ENCODE assay signal across 8 cellular contexts in genomic region chr15:90234519-90234988, GRCh38. TPM values are rescaled to one million over a fixed set of nuclear protein-coding genes. Genes with fewer than 3 reads are reported as not detected.
DNase-seq lines count a peak whose midpoint lies in the region; ATAC-seq, FAIRE-seq and TF ChIP-seq lines count a peak whose summit lies in the region.

No MANE protein-coding gene starts in this region.

- peak overlapping the region; percentile 89 for H3K4me2 ChIP-seq in HCT116 (ENCODE audit: low read length)
- peak overlapping the region; percentile 95 for H3K4me2 ChIP-seq in GM12878 (ENCODE audit: control insufficient read depth, insufficient read depth)

- no peak for ATAC-seq in HCT116
- no peak for ATAC-seq in GM12878
- no peak for ATAC-seq in GM19035 (IDR thresholded peaks at IDR 0.05; ENCODE audit: unreplicated experiment)

- FAIRE-seq in GM12878 (lab: Jason Lieb, UNC) = no peak

- H3K27ac ChIP-seq in 22Rv1 = peak overlapping the region; percentile 86
- peak overlapping the region; percentile 14 for H3K27ac ChIP-seq in HCT116 (ENCODE audit: low read depth, low read length)
- peak overlapping the region; percentile 34; the same call in 1 of the 2 replicates for H3K27ac ChIP-seq in GM12878 (ENCODE audit: control insufficient read depth, insufficient read depth)
- no peak overlapping the region for H3K27ac ChIP-seq in mesodermal cell (ENCODE audit: low read depth, low read length, severe bottlenecking)

- POLR2A ChIA-PET in HCT116 (lab: Charles Lee) = interaction anchor here (0.5 to 1.9 kb wide), 8 partner anchors 12 to 132 kb away, joined by 3 to 9 read pairs (median 4); partner anchors contain the start of genes IDH2 and TTLL13
- POLR2A ChIA-PET in GM12878 (lab: Charles Lee) = interaction anchor here (0.5 to 4.9 kb wide), 21 partner anchors 9 to 958 kb away, joined by 3 to 31 read pairs (median 9); partner anchors contain the start of genes IDH2, NGRN, SEMA4B and TTLL13

- CTCF ChIA-PET in HCT116 (lab: Charles Lee) = interaction anchor here (0.6 to 2.7 kb wide), 8 partner anchors 12 to 148 kb away, joined by 3 to 26 read pairs (median 4); partner anchors contain the start of gene TTLL13
- CTCF ChIA-PET in GM12878 (lab: Yijun Ruan, JAX) = interaction anchor here (1.0 to 4.8 kb wide), 6 partner anchors 13 to 52 kb away, joined by 3 to 38 read pairs (median 14); partner anchors contain the start of gene SEMA4B

- TF ChIP-seq POLR2A in HCT116 (IDR thresholded peaks at IDR 0.05; ENCODE audit: borderline replicate concordance, extremely low read depth, insufficient read depth, insufficient read length) (no peak), GM12878 (IDR thresholded peaks at IDR 0.05; ENCODE audit: low read depth, low read length) (no peak)

- H4K20me1 ChIP-seq in HCT116 (ENCODE audit: insufficient read depth) (no peaks in the 10 kb centered on the region), GM12878 (ENCODE audit: control insufficient read depth, insufficient read depth) (no peaks in the 10 kb centered on the region)

- no peaks in the 10 kb centered on the region for H3K27me3 ChIP-seq in HCT116 (ENCODE audit: insufficient read depth, low read length)
- H3K27me3 ChIP-seq in GM12878 (replicated peaks in 1 of 2; ENCODE audit: control insufficient read depth in 2 of 2, insufficient read depth in 2 of 2, low read length in 1 of 2) = no peaks in the 10 kb centered on the region

- H2AFZ ChIP-seq in HCT116 (ENCODE audit: low read depth, low read length, poor library complexity, severe bottlenecking) (no peak overlapping the region), GM12878 (ENCODE audit: control insufficient read depth, low read depth, low read length) (peak overlapping the region; percentile 89)

- BruUV-seq in HCT116 (replicated peaks; lab: Mats Ljungman, UMichigan) (TSS peak; percentile 61), GM12878 (replicated peaks; lab: Mats Ljungman, UMichigan) (TSS peak; percentile 81)

- SMC1A ChIA-PET in GM12878 (lab: Charles Lee; ENCODE audit: uncharacterized antibody, unreplicated experiment) = interaction anchor here (0.6 to 4.4 kb wide), 10 partner anchors 8 to 72 kb away, joined by 3 to 70 read pairs (median 6); partner anchors contain the start of genes SEMA4B and TTLL13

- H3K9me2 ChIP-seq in HCT116 (ENCODE audit: insufficient read depth) = no peaks in the 10 kb centered on the region

- in situ Hi-C loops in GM12878 (cut with MboI) = no loop called here

- H3K4me3 ChIP-seq in HCT116 (replicated peaks in 1 of 2; ENCODE audit: low read depth in 1 of 2, low read length in 2 of 2) (peak overlapping the region; percentile 61 to 67), GM12878 (peak overlapping the region; percentile 68), mesodermal cell (ENCODE audit: extremely low read depth, insufficient read depth, low read length, poor library complexity, severe bottlenecking) (peak overlapping the region; percentile 77)

- peak overlapping the region; percentile 70 for H3K9ac ChIP-seq in HCT116 (ENCODE audit: low read length)
- H3K9ac ChIP-seq in GM12878 (ENCODE audit: control insufficient read depth, insufficient read depth, low read length) = peak overlapping the region; percentile 59

- intact Hi-C loops in HCT116 (cut with micrococcal nuclease) (no loop called here), GM12878 (cut with micrococcal nuclease; ENCODE audit: unreplicated experiment) (loop anchor here (5.0 kb wide), 5 partner anchors 42 to 428 kb away; partner anchors contain the start of gene AP3S2), head of caudate nucleus (cut with DNase I) (no loop called here)

- DNase-seq in HCT116 (ENCODE audit: low read depth, low spot score) (no peak), GM12878 (ENCODE audit: low read depth, low spot score) (no peak), NCI-H187 (lab: John Stamatoyannopoulos, UW) (no peak), head of caudate nucleus (no peak), AG20443 (ENCODE audit: low spot score) (no peak)

- TF ChIP-seq CTCF in 22Rv1 (IDR thresholded peaks at IDR 0.05) (no peak), HCT116 (IDR thresholded peaks at IDR 0.05 in 2 of 3, conservative IDR thresholded peaks at IDR 0.05 in 1 of 3; ENCODE audit: borderline replicate concordance in 1 of 3, insufficient read depth in 1 of 3, low read depth in 2 of 3, low read length in 2 of 3) (no peak), GM12878 (IDR thresholded peaks at IDR 0.05 in 2 of 3, conservative IDR thresholded peaks at IDR 0.05 in 1 of 3; ENCODE audit: control insufficient read depth in 2 of 3, extremely low read depth in 1 of 3, insufficient read depth in 1 of 3, low read depth in 3 of 3, low read length in 3 of 3) (no peak)

- H3K36me3 ChIP-seq in HCT116 (ENCODE audit: control insufficient read depth in 1 of 2, insufficient read depth in 2 of 2, low read length in 2 of 2) (peaks cover 11 to 28% of the 10 kb centered on the region in 2 experiments; a peak in 3 of 4 replicates), GM12878 (ENCODE audit: control insufficient read depth in 2 of 2, insufficient read depth in 2 of 2, low read length in 1 of 2) (peaks cover 3 to 10% of the 10 kb centered on the region in 2 experiments; a peak in 3 of 4 replicates), mesodermal cell (ENCODE audit: control insufficient read depth, insufficient read depth, low read length) (peaks cover 25% of the 10 kb centered on the region)

- H3K9me3 ChIP-seq in HCT116 (ENCODE audit: control insufficient read depth in 1 of 2, insufficient read depth in 1 of 2, low read depth in 1 of 2, low read length in 2 of 2) (no peaks in the 10 kb centered on the region), GM12878 (replicated peaks; ENCODE audit: control insufficient read depth, insufficient read depth, low read length) (no peaks in the 10 kb centered on the region), mesodermal cell (ENCODE audit: control insufficient read depth, low read length) (no peaks in the 10 kb centered on the region)

- TF ChIP-seq RAD21 in HCT116 (IDR thresholded peaks at IDR 0.05; ENCODE audit: low read depth) (no peak), GM12878 (IDR thresholded peaks at IDR 0.05; ENCODE audit: insufficient read depth, low read depth, low read length) (no peak)

- H3K79me2 ChIP-seq in HCT116 (ENCODE audit: insufficient read depth, low read length) = peaks cover 15% of the 10 kb centered on the region
- H3K79me2 ChIP-seq in GM12878 (ENCODE audit: control insufficient read depth, insufficient read depth, low read length) = peaks cover 19% of the 10 kb centered on the region

- peaks cover 9 to 49% of the 10 kb centered on the region in 2 experiments; a peak in 3 of 4 replicates for H3K4me1 ChIP-seq in HCT116 (ENCODE audit: control insufficient read depth in 1 of 2, insufficient read depth in 2 of 2, low read length in 2 of 2)
- H3K4me1 ChIP-seq in GM12878 (ENCODE audit: control insufficient read depth, insufficient read depth, low read length) = peaks cover 28% of the 10 kb centered on the region
- H3K4me1 ChIP-seq in mesodermal cell (ENCODE audit: control insufficient read depth, insufficient read depth, low read length, poor library complexity, severe bottlenecking) = peaks cover 4% of the 10 kb centered on the region

- TF ChIP-seq EP300 in GM12878 (IDR thresholded peaks at IDR 0.05; ENCODE audit: borderline replicate concordance in 1 of 2, control insufficient read depth in 1 of 2, low read depth in 2 of 2, low read length in 2 of 2) = no peak

- 15% methylated on average over 10 of the region's 10 CpGs for WGBS in GM12878 (ENCODE audit: insufficient coverage, insufficient replicate concordance, low lambda C conversion rate, missing lambda C conversion rate)
- WGBS in mesodermal cell (ENCODE audit: insufficient coverage in 2 of 2), 2 experiments = 76 to 90% methylated on average over 3 to 7 of the region's 10 CpGs

- RAD21 ChIA-PET in HCT116 (lab: Charles Lee; ENCODE audit: low non-redundant PET in 1 of 2, low total read pairs in 2 of 2, uncharacterized antibody in 2 of 2, unreplicated experiment in 2 of 2) = interaction anchor here in 1 of 2 experiments (1.3 kb wide), 1 partner anchor 15 kb away, joined by 6 read pairs; no protein-coding TSS in a partner anchor
- RAD21 ChIA-PET in GM12878 (lab: Charles Lee; ENCODE audit: unreplicated experiment) = interaction anchor here (0.6 to 3.6 kb wide), 21 partner anchors 10 to 698 kb away, joined by 3 to 47 read pairs (median 5); partner anchors contain the start of genes AP3S2, HDDC3, NGRN and SEMA4B

RNA-seq across cellular contexts. Expression of gene GDPGP1, which starts 0.5 kb away (rescaled TPM):
- total RNA-seq in HCT116 (2021; ENCODE audit: unreplicated experiment) = 15.4 TPM
- polyA plus RNA-seq in HCT116 (2012) = 8.6 and 12.6 TPM in 2 replicates
- 14.4 and 14.8 TPM in 2 replicates for total RNA-seq in GM12878 (2013; cell fraction: nucleolus; rRNA removed)
- total RNA-seq in GM12878 (2014; rRNA removed) = 5.2 and 5.6 TPM in 2 replicates
- total RNA-seq in GM12878 (2014; rRNA removed; fragmentation: Illumina TruSeq; extraction: Trizol) = 2.7 and 3.5 TPM in 2 replicates
- total RNA-seq in GM12878 (2021) = 7.8 and 8.9 TPM in 2 replicates
- polyA plus RNA-seq in GM12878 (2011; ENCODE audit: low read depth) = 1.8 TPM
- polyA plus RNA-seq in GM12878 (2011; rRNA removed) = 1.5 and 3.2 TPM in 2 replicates
- polyA plus RNA-seq in GM12878 (2011; cell fraction: cytosol; rRNA removed) = 3.5 and 3.8 TPM in 2 replicates
- polyA plus RNA-seq in GM12878 (2011; cell fraction: nucleus; rRNA removed) = 7.7 and 7.9 TPM in 2 replicates
- polyA plus RNA-seq in GM12878 (2012) = 2.5 and 2.6 TPM in 2 replicates
- polyA plus RNA-seq in GM12878 (2014; fragmentation: Illumina TruSeq; extraction: Trizol) = 0.90 and 2.2 TPM in 2 replicates
- under 1 TPM; 0.68 to 0.85 TPM for polyA plus RNA-seq in GM12878 (2014; fragmentation: Nextera tagmentation; extraction: Ambion mirVana)
- 4.3 TPM in 2 replicates for polyA plus RNA-seq in GM12878 (2014; rRNA removed)
- polyA plus RNA-seq in GM12878 (2016; fragmentation: Nextera tagmentation; extraction: Ambion mirVana) = 1 to 10 TPM; 2.1 to 3.8 TPM
- polyA minus RNA-seq in GM12878 (2011; rRNA and poly(A)+ RNA removed) = 7.0 and 18.5 TPM in 2 replicates
- polyA minus RNA-seq in GM12878 (2011; cell fraction: cytosol; rRNA and poly(A)+ RNA removed) = 1.7 and 4.5 TPM in 2 replicates
- polyA minus RNA-seq in GM12878 (2011; cell fraction: nucleus; rRNA and poly(A)+ RNA removed) = 13.9 and 18.6 TPM in 2 replicates
- polyA plus RNA-seq in mesodermal cell (2013, experiment 1 of 2) = 2.4 TPM
- polyA plus RNA-seq in mesodermal cell (2013, experiment 2 of 2) = 1.1 TPM

RNA-seq across cellular contexts. Expression of gene CIB1, which starts 0.8 kb away (rescaled TPM):
- 92.7 TPM for total RNA-seq in HCT116 (2021; ENCODE audit: unreplicated experiment)
- polyA plus RNA-seq in HCT116 (2012) = 261 and 304 TPM in 2 replicates
- total RNA-seq in GM12878 (2013; cell fraction: nucleolus; rRNA removed) = 10.1 and 10.3 TPM in 2 replicates
- total RNA-seq in GM12878 (2014; rRNA removed) = 67.1 and 73.8 TPM in 2 replicates
- total RNA-seq in GM12878 (2014; rRNA removed; fragmentation: Illumina TruSeq; extraction: Trizol) = 51.4 and 53.0 TPM in 2 replicates
- 80.8 and 88.8 TPM in 2 replicates for total RNA-seq in GM12878 (2021)
- 55.1 TPM for polyA plus RNA-seq in GM12878 (2011; ENCODE audit: low read depth)
- polyA plus RNA-seq in GM12878 (2011; rRNA removed) = 78.5 and 155 TPM in 2 replicates
- 207 and 248 TPM in 2 replicates for polyA plus RNA-seq in GM12878 (2011; cell fraction: cytosol; rRNA removed)
- 114 and 156 TPM in 2 replicates for polyA plus RNA-seq in GM12878 (2011; cell fraction: nucleus; rRNA removed)
- 109 and 142 TPM in 2 replicates for polyA plus RNA-seq in GM12878 (2012)
- polyA plus RNA-seq in GM12878 (2014; fragmentation: Illumina TruSeq; extraction: Trizol) = 42.7 and 83.0 TPM in 2 replicates
- polyA plus RNA-seq in GM12878 (2014; fragmentation: Nextera tagmentation; extraction: Ambion mirVana) = 10 to 100 TPM; 10.8 to 42.5 TPM
- polyA plus RNA-seq in GM12878 (2014; rRNA removed) = 141 and 142 TPM in 2 replicates
- polyA plus RNA-seq in GM12878 (2016; fragmentation: Nextera tagmentation; extraction: Ambion mirVana) = 100 to 1,000 TPM; 128 to 134 TPM
- polyA minus RNA-seq in GM12878 (2011; rRNA and poly(A)+ RNA removed) = 57.2 and 93.1 TPM in 2 replicates
- polyA minus RNA-seq in GM12878 (2011; cell fraction: cytosol; rRNA and poly(A)+ RNA removed) = 17.9 and 31.4 TPM in 2 replicates
- polyA minus RNA-seq in GM12878 (2011; cell fraction: nucleus; rRNA and poly(A)+ RNA removed) = 11.7 and 13.8 TPM in 2 replicates
- 49.5 TPM for polyA plus RNA-seq in mesodermal cell (2013, experiment 1 of 2)
- polyA plus RNA-seq in mesodermal cell (2013, experiment 2 of 2) = 44.5 TPM

RNA-seq across cellular contexts. Expression of gene TTLL13, which starts 14.8 kb away (rescaled TPM):
- total RNA-seq in HCT116 (2021; ENCODE audit: unreplicated experiment) (1.0 TPM), GM12878 (2014; rRNA removed) (0.05 and 0.11 TPM in 2 replicates), GM12878 (2014; rRNA removed; fragmentation: Illumina TruSeq; extraction: Trizol) (0.09 TPM in 1 of 2 replicates, not detected in the other), GM12878 (2021) (0.13 and 0.19 TPM in 2 replicates)
- polyA plus RNA-seq in HCT116 (2012) = 0.95 and 1.8 TPM in 2 replicates
- 0.32 and 1.2 TPM in 2 replicates for total RNA-seq in GM12878 (2013; cell fraction: nucleolus; rRNA removed)
- 0.16 TPM for polyA plus RNA-seq in GM12878 (2011; ENCODE audit: low read depth)
- polyA plus RNA-seq in GM12878 (2011; rRNA removed) (0.26 and 0.27 TPM in 2 replicates), GM12878 (2014; fragmentation: Illumina TruSeq; extraction: Trizol) (0.13 and 0.22 TPM in 2 replicates), GM12878 (2014; fragmentation: Nextera tagmentation; extraction: Ambion mirVana) (under 1 TPM in 1 of 2 experiments, not detected in 1; 0.03 TPM), GM12878 (2014; rRNA removed) (0.17 and 0.22 TPM in 2 replicates), GM12878 (2016; fragmentation: Nextera tagmentation; extraction: Ambion mirVana) (under 1 TPM; 0.09 to 0.32 TPM)
- 0.18 and 0.63 TPM in 2 replicates for polyA plus RNA-seq in GM12878 (2011; cell fraction: cytosol; rRNA removed)
- polyA plus RNA-seq in GM12878 (2011; cell fraction: nucleus; rRNA removed) = 0.34 and 1.1 TPM in 2 replicates
- 0.11 and 0.22 TPM in 2 replicates for polyA plus RNA-seq in GM12878 (2012)
- 0.15 and 0.29 TPM in 2 replicates for polyA minus RNA-seq in GM12878 (2011; rRNA and poly(A)+ RNA removed)
- polyA minus RNA-seq in GM12878 (2011; cell fraction: cytosol; rRNA and poly(A)+ RNA removed) = not detected in 2 replicates
- 0.12 TPM in 1 of 2 replicates, not detected in the other for polyA minus RNA-seq in GM12878 (2011; cell fraction: nucleus; rRNA and poly(A)+ RNA removed)
- polyA plus RNA-seq in mesodermal cell (2013, experiment 1 of 2) = 0.15 TPM
- polyA plus RNA-seq in mesodermal cell (2013, experiment 2 of 2) = not detected

RNA-seq across cellular contexts. Expression of gene NGRN, which starts 30.9 kb away (rescaled TPM):
- total RNA-seq in HCT116 (2021; ENCODE audit: unreplicated experiment) (72.7 TPM), GM12878 (2014; rRNA removed) (22.9 and 26.0 TPM in 2 replicates), GM12878 (2014; rRNA removed; fragmentation: Illumina TruSeq; extraction: Trizol) (17.8 and 18.2 TPM in 2 replicates), GM12878 (2021) (22.9 and 25.7 TPM in 2 replicates)
- polyA plus RNA-seq in HCT116 (2012) = 45.2 and 52.8 TPM in 2 replicates
- 17.2 and 19.9 TPM in 2 replicates for total RNA-seq in GM12878 (2013; cell fraction: nucleolus; rRNA removed)
- polyA plus RNA-seq in GM12878 (2011; ENCODE audit: low read depth) = 11.0 TPM
- polyA plus RNA-seq in GM12878 (2011; rRNA removed) (28.4 and 29.5 TPM in 2 replicates), GM12878 (2014; fragmentation: Illumina TruSeq; extraction: Trizol) (18.3 and 20.8 TPM in 2 replicates), GM12878 (2014; fragmentation: Nextera tagmentation; extraction: Ambion mirVana) (10 to 100 TPM in 1 of 2 experiments, 1 to 10 TPM in 1; 5.8 to 11.2 TPM), GM12878 (2014; rRNA removed) (22.2 and 23.6 TPM in 2 replicates), GM12878 (2016; fragmentation: Nextera tagmentation; extraction: Ambion mirVana) (10 to 100 TPM; 29.2 to 31.3 TPM)
- 19.3 and 20.9 TPM in 2 replicates for polyA plus RNA-seq in GM12878 (2011; cell fraction: cytosol; rRNA removed)
- 16.1 and 17.5 TPM in 2 replicates for polyA plus RNA-seq in GM12878 (2011; cell fraction: nucleus; rRNA removed)
- polyA plus RNA-seq in GM12878 (2012) = 13.8 and 14.7 TPM in 2 replicates
- polyA minus RNA-seq in GM12878 (2011; rRNA and poly(A)+ RNA removed) = 14.7 and 17.3 TPM in 2 replicates
- polyA minus RNA-seq in GM12878 (2011; cell fraction: cytosol; rRNA and poly(A)+ RNA removed) = 4.0 and 5.6 TPM in 2 replicates
- 5.7 and 11.4 TPM in 2 replicates for polyA minus RNA-seq in GM12878 (2011; cell fraction: nucleus; rRNA and poly(A)+ RNA removed)
- 73.3 TPM for polyA plus RNA-seq in mesodermal cell (2013, experiment 1 of 2)
- polyA plus RNA-seq in mesodermal cell (2013, experiment 2 of 2) = 68.2 TPM

RNA-seq across cellular contexts. Expression of gene SEMA4B, which starts 33.4 kb away (rescaled TPM):
- total RNA-seq in HCT116 (2021; ENCODE audit: unreplicated experiment) (98.6 TPM), GM12878 (2014; rRNA removed) (10.4 and 13.4 TPM in 2 replicates), GM12878 (2014; rRNA removed; fragmentation: Illumina TruSeq; extraction: Trizol) (7.7 and 8.8 TPM in 2 replicates), GM12878 (2021) (23.5 and 26.0 TPM in 2 replicates)
- polyA plus RNA-seq in HCT116 (2012) = 180 and 260 TPM in 2 replicates
- 76.9 and 77.1 TPM in 2 replicates for total RNA-seq in GM12878 (2013; cell fraction: nucleolus; rRNA removed)
- 5.7 TPM for polyA plus RNA-seq in GM12878 (2011; ENCODE audit: low read depth)
- polyA plus RNA-seq in GM12878 (2011; rRNA removed) (3.9 and 8.7 TPM in 2 replicates), GM12878 (2014; fragmentation: Illumina TruSeq; extraction: Trizol) (3.7 and 8.1 TPM in 2 replicates), GM12878 (2014; fragmentation: Nextera tagmentation; extraction: Ambion mirVana) (1 to 10 TPM in 1 of 2 experiments, under 1 TPM in 1; 0.87 to 1.4 TPM), GM12878 (2014; rRNA removed) (16.3 and 18.1 TPM in 2 replicates), GM12878 (2016; fragmentation: Nextera tagmentation; extraction: Ambion mirVana) (10 to 100 TPM in 1 of 2 experiments, 1 to 10 TPM in 1; 10.0 to 10.8 TPM)
- 9.1 and 11.6 TPM in 2 replicates for polyA plus RNA-seq in GM12878 (2011; cell fraction: cytosol; rRNA removed)
- 40.5 and 46.0 TPM in 2 replicates for polyA plus RNA-seq in GM12878 (2011; cell fraction: nucleus; rRNA removed)
- polyA plus RNA-seq in GM12878 (2012) = 12.4 and 13.5 TPM in 2 replicates
- 18.4 and 36.0 TPM in 2 replicates for polyA minus RNA-seq in GM12878 (2011; rRNA and poly(A)+ RNA removed)
- polyA minus RNA-seq in GM12878 (2011; cell fraction: cytosol; rRNA and poly(A)+ RNA removed) = 6.4 and 14.2 TPM in 2 replicates
- polyA minus RNA-seq in GM12878 (2011; cell fraction: nucleus; rRNA and poly(A)+ RNA removed) = 13.7 and 25.4 TPM in 2 replicates
- polyA plus RNA-seq in mesodermal cell (2013, experiment 1 of 2) = 26.1 TPM
- 25.1 TPM for polyA plus RNA-seq in mesodermal cell (2013, experiment 2 of 2)
